In the genomic region with DNA sequence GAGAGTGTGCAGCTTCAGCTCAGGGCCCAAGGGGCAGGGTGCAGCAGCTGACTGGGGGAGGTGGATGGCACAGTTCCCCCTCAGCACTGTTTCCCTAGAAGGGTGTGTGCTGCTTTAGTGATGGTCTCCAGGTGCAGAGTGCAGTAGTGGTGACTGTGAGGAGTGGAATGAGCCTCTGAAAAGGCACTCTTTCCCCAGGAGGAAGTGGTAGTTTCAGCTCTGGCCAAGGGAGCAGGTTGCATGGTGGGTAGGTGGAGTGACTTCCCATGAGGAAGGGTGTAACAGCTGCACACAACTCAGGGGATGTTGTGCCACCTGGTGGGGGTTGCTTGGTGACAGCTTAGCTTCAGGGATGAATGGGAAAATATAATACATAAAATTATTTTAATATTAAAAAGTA, we compare ENCODE assay signal across 9 cellular contexts.
DNase-seq lines count a peak whose midpoint lies in the region; ATAC-seq and TF ChIP-seq lines count a peak whose summit lies in the region.
"Had no signal": no experiment of that assay in that cellular context is flagged by ENCODE, and none has a peak within 500 bp of the region (broad histone marks: within the 10 kb centered on the region; RNA-seq: fewer than 3 reads in every experiment).

No MANE protein-coding gene starts in this region.

- no peak overlapping the region for H3K27ac ChIP-seq in substantia nigra (ENCODE audit: low read depth, low read length, poor library complexity, severe bottlenecking)
- H3K27ac ChIP-seq: SJSA1 had no signal

- TF ChIP-seq CTCF in epithelial cell of proximal tubule (conservative IDR thresholded peaks at IDR 0.05; ENCODE audit: low read depth, low read length), result peak; percentile 65
- TF ChIP-seq CTCF in GM20000 (IDR thresholded peaks at IDR 0.05; ENCODE audit: extremely low read depth, missing control alignments), result no peak

- ATAC-seq in GM21825 (IDR thresholded peaks at IDR 0.05; ENCODE audit: unreplicated experiment), result peak; percentile 65

- DNase-seq in D341Med (ENCODE audit: low spot score), result peak; percentile 71
- peak; percentile 1 for DNase-seq in NCI-H1092 (lab: John Stamatoyannopoulos, UW)
- no peak for DNase-seq in epithelial cell of proximal tubule (ENCODE audit: low read depth)
- no peak for DNase-seq in GM20000 (ENCODE audit: low spot score)
- DNase-seq in substantia nigra (lab: John Stamatoyannopoulos, UW), result no peak
- no peak for DNase-seq in DMS153 (lab: John Stamatoyannopoulos, UW)
- DNase-seq in NCI-H128 (lab: John Stamatoyannopoulos, UW; ENCODE audit: unreplicated experiment), result no peak

- no peak overlapping the region for H3K4me3 ChIP-seq in epithelial cell of proximal tubule (ENCODE audit: low read depth, low read length)
- H3K4me3 ChIP-seq: SJSA1 had no signal

Comparison
In these comparisons a context has a peak if more than half of its experiments do, and no peak if none do; other contexts are left out.
1. DNase-seq: peak in D341Med (single experiment) and NCI-H1092 (single experiment); none in epithelial cell of proximal tubule (single experiment), GM20000 (single experiment), substantia nigra (0 of 49), DMS153 (single experiment) and NCI-H128 (single experiment).